In the genomic region with DNA sequence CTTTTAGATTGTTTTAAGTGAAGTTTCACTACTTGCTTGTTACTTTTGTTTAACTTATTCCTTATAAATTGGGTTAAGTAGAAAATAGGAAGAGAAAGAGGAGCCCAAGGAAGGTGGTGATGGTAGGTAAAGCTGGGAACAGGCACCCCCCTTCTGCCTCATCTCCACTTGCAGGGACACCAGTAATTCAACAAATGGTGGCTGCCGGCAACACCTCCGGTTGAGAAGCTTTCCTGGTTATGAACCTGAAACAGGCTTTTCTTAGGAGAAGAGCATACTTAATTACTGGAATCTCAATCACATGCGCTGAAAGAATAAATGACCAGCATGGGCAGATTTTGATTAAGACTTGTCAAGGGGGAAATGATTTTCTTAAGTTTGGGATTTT, we compare ENCODE assay signal across 1 cellular context.
TF ChIP-seq lines count a peak whose summit lies in the region.

No MANE protein-coding gene starts in this region.

TF ChIP-seq in K562, 482 proteins besides CTCF, POLR2A, EP300 and RAD21 (continued from another document):
- TF ChIP-seq ZNF740 (CRISPR knock-in tag; IDR thresholded peaks at IDR 0.05) (no peak), ZNF740 (tag; IDR thresholded peaks at IDR 0.05) (no peak), ZFX (CRISPR knock-in tag; IDR thresholded peaks at IDR 0.05) (peak; percentile 24; the same call in 1 of the 2 replicates), YY1 (IDR thresholded peaks at IDR 0.05; ENCODE audit: borderline replicate concordance in 1 of 3, control insufficient read depth in 1 of 3, extremely low read depth in 1 of 3, insufficient read depth in 3 of 3, insufficient read length in 1 of 3, insufficient replicate concordance in 2 of 3, low read depth in 1 of 3, low read length in 2 of 3) (peak in 1 of 3 experiments; percentile 73), HDAC3 (IDR thresholded peaks at IDR 0.05; ENCODE audit: borderline replicate concordance, partially characterized antibody) (no peak), CBFB (CRISPR knock-in tag; IDR thresholded peaks at IDR 0.05) (no peak), MAZ (CRISPR knock-in tag; conservative IDR thresholded peaks at IDR 0.05 in 1 of 2, IDR thresholded peaks at IDR 0.05 in 1 of 2) (peak in 1 of 2 experiments; percentile 34; a peak in 1 of 4 replicates), BCLAF1 (IDR thresholded peaks at IDR 0.05; ENCODE audit: borderline replicate concordance in 1 of 2, control insufficient read depth in 1 of 2, low read depth in 2 of 2, low read length in 1 of 2) (0 out of 4 replicates have a peak, but pooled peaks of 1 of the 2 experiments have one; percentile 46), ZNF592 (IDR thresholded peaks at IDR 0.05) (peak; percentile 7), ETV1 (tag; conservative IDR thresholded peaks at IDR 0.05; ENCODE audit: low read depth) (peak; percentile 40)
TF ChIP-seq in K562: peak in this region for 11.
